8 cellular contexts compared by ENCODE assay signal in genomic region chr10:97736902-97737769, GRCh38. TPM values are rescaled to one million over a fixed set of nuclear protein-coding genes. Genes with fewer than 3 reads are reported as not detected.
A peak's percentile ranks its signal among the peaks of the same experiment; 100 is the strongest.
DNase-seq lines count a peak whose midpoint lies in the region; ATAC-seq, FAIRE-seq and TF ChIP-seq lines count a peak whose summit lies in the region.

A gene with protein sequence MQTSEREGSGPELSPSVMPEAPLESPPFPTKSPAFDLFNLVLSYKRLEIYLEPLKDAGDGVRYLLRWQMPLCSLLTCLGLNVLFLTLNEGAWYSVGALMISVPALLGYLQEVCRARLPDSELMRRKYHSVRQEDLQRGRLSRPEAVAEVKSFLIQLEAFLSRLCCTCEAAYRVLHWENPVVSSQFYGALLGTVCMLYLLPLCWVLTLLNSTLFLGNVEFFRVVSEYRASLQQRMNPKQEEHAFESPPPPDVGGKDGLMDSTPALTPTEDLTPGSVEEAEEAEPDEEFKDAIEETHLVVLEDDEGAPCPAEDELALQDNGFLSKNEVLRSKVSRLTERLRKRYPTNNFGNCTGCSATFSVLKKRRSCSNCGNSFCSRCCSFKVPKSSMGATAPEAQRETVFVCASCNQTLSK (plus strand): TSS chr10:97737128. CDS start chr10:97738478, 1,350 bp downstream.

- H3K27ac ChIP-seq in pancreas (peak within 1 kb of the TSS; percentile 82 to 92 (median 88)), thyroid gland (peak within 1 kb of the TSS; percentile 73 to 87 (median 86))

- peaks cover 49% of the 10 kb centered on the region for H3K4me1 Mint-ChIP-seq in activated naive CD8-positive, alpha-beta T cell treated with anti-CD3 and anti-CD28 coated beads, Interleukin-2, amount 50 U/mL, for 24 hours

- H3K27ac Mint-ChIP-seq in activated naive CD8-positive, alpha-beta T cell treated with anti-CD3 and anti-CD28 coated beads, Interleukin-2, amount 50 U/mL, for 24 hours = peak within 1 kb of the TSS; percentile 98

- peaks cover 35% of the 10 kb centered on the region for H3K36me3 Mint-ChIP-seq in activated naive CD8-positive, alpha-beta T cell treated with anti-CD3 and anti-CD28 coated beads, Interleukin-2, amount 50 U/mL, for 24 hours (ENCODE audit: low read depth)

- 0% methylated on average over 66 to 72 of the region's 72 CpGs for WGBS in pancreas, 2 donors
- WGBS in thyroid gland, 2 donors = 0% methylated on average over 27 to 28 of the region's 72 CpGs

- peaks cover 2% of the 10 kb centered on the region for H3K27me3 Mint-ChIP-seq in activated naive CD8-positive, alpha-beta T cell treated with anti-CD3 and anti-CD28 coated beads, Interleukin-2, amount 50 U/mL, for 24 hours

- no peak for FAIRE-seq in pancreas (lab: Jason Lieb, UNC)

- TF ChIP-seq CTCF in GM12875 (IDR thresholded peaks at IDR 0.05; ENCODE audit: borderline replicate concordance, insufficient read depth, low read depth, low read length) (no peak), pancreas (IDR thresholded peaks at IDR 0.05) (no peak), thyroid gland (IDR thresholded peaks at IDR 0.05) (peak in 1 of 6 experiments; percentile 4)

- H3K4me1 ChIP-seq in pancreas = peaks cover 0 to 15% (median 6%) of the 10 kb centered on the region in 3 donors
- peaks cover 12 to 14% of the 10 kb centered on the region in 2 donors for H3K4me1 ChIP-seq in thyroid gland

- ATAC-seq in HG02678 (IDR thresholded peaks at IDR 0.05; ENCODE audit: unreplicated experiment) (peak; percentile 88), Right ventricle myocardium inferior (peak; percentile 97), pancreas (peak; percentile 93 to 98 (median 96))
- peak; percentile 84 for ATAC-seq in activated naive CD8-positive, alpha-beta T cell treated with anti-CD3 and anti-CD28 coated beads, Interleukin-2, amount 50 U/mL, for 24 hours

- H3K9me3 Mint-ChIP-seq in activated naive CD8-positive, alpha-beta T cell treated with anti-CD3 and anti-CD28 coated beads, Interleukin-2, amount 50 U/mL, for 24 hours = peaks cover 6% of the 10 kb centered on the region

- no peaks in the 10 kb centered on the region for H3K36me3 ChIP-seq in pancreas
- peaks cover 0 to 4% of the 10 kb centered on the region in 2 donors for H3K36me3 ChIP-seq in thyroid gland

- H3K9me3 ChIP-seq in pancreas = no peaks in the 10 kb centered on the region
- H3K9me3 ChIP-seq in thyroid gland = no peaks in the 10 kb centered on the region

- H3K4me3 ChIP-seq in GM12875 (ENCODE audit: low read depth, low read length) (peak within 1 kb of the TSS; percentile 88), pancreas (peak within 1 kb of the TSS; percentile 89 to 99 (median 92)), thyroid gland (replicated peaks in 1 of 3) (peak within 1 kb of the TSS; percentile 80 to 92 (median 85))

- TF ChIP-seq POLR2A in thyroid gland (IDR thresholded peaks at IDR 0.05) = peak; percentile 83 to 94

- no peaks in the 10 kb centered on the region for H3K27me3 ChIP-seq in pancreas
- no peaks in the 10 kb centered on the region for H3K27me3 ChIP-seq in thyroid gland

- intact Hi-C loops in Right ventricle myocardium inferior (cut with DNase I) (no loop called here), pancreas (cut with DNase I) (loop anchor here in 1 of 3 donors (10.0 kb wide), 1 partner anchor 52 kb away; the partner anchor contains the start of gene AVPI1), thyroid gland (cut with DNase I) (loop anchor here (10.0 kb wide), 1 partner anchor 62 kb away; no protein-coding TSS in a partner anchor)

- H3K4me3 Mint-ChIP-seq in activated naive CD8-positive, alpha-beta T cell treated with anti-CD3 and anti-CD28 coated beads, Interleukin-2, amount 50 U/mL, for 24 hours = peak within 1 kb of the TSS; percentile 94

- DNase-seq in NCI-H1105 treated with DMSO at 0.1 percent for 48 hours (lab: John Stamatoyannopoulos, UW) (peak; percentile 77), SW480 (ENCODE audit: low spot score) (peak; percentile 88), Right ventricle myocardium inferior (ENCODE audit: missing footprints) (peak; percentile 98), pancreas (peak; percentile 95 to 99 (median 98)), thyroid gland (peak; percentile 97)
- peak; percentile 99 for DNase-seq in activated naive CD8-positive, alpha-beta T cell treated with anti-CD3 and anti-CD28 coated beads, Interleukin-2, amount 50 U/mL, for 24 hours

RNA-seq across cellular contexts. Expression of the gene that starts here (rescaled TPM):
- 11.7 TPM for total RNA-seq in Right ventricle myocardium inferior
- total RNA-seq in pancreas = 10 to 100 TPM; 11.9 to 23.6 (median 14.3) TPM
- polyA plus RNA-seq in pancreas = 10 to 100 TPM; 22.3 to 34.9 TPM
- 10 to 100 TPM; 18.4 to 43.5 (median 24.8) TPM for total RNA-seq in thyroid gland

Comparison
In these comparisons a context has a peak if more than half of its experiments do, and no peak if none do; other contexts are left out.
1. Peak in every context shown above with its lines: DNase-seq, ATAC-seq, H3K4me3 ChIP-seq and H3K27ac ChIP-seq.